In genomic region chr5:159331099-159331973, GRCh38 we compare ENCODE assay signal across 9 cellular contexts. TPM values are rescaled to one million over a fixed set of nuclear protein-coding genes. Genes with fewer than 3 reads are reported as not detected.
A peak's percentile ranks its signal among the peaks of the same experiment; 100 is the strongest.
DNase-seq lines count a peak whose midpoint lies in the region; ATAC-seq and TF ChIP-seq lines count a peak whose summit lies in the region.
"Had no signal": no experiment of that assay in that cellular context is flagged by ENCODE, and none has a peak within 500 bp of the region (broad histone marks: within the 10 kb centered on the region; RNA-seq: fewer than 3 reads in every experiment).

No MANE protein-coding gene starts in this region.

- peak overlapping the region; percentile 61 for H3K4me3 Mint-ChIP-seq in activated CD4-positive, alpha-beta memory T cell treated with anti-CD3 and anti-CD28 coated beads for 36 hours

- TF ChIP-seq POLR2A in HCT116 (IDR thresholded peaks at IDR 0.05; ENCODE audit: borderline replicate concordance, extremely low read depth, insufficient read depth, insufficient read length): no peak

- no peaks in the 10 kb centered on the region for H3K9me2 ChIP-seq in HCT116 (ENCODE audit: insufficient read depth)

- peak overlapping the region; percentile 45; the same call in 1 of the 2 replicates for H3K27ac ChIP-seq in HCT116 (ENCODE audit: low read depth, low read length)

- peaks cover 16% of the 10 kb centered on the region for H3K4me1 Mint-ChIP-seq in activated CD4-positive, alpha-beta memory T cell treated with anti-CD3 and anti-CD28 coated beads for 36 hours (ENCODE audit: low read depth)

- no peaks in the 10 kb centered on the region for H3K36me3 ChIP-seq in HCT116 (ENCODE audit: control insufficient read depth in 1 of 2, insufficient read depth in 2 of 2, low read length in 2 of 2)

- RAD21 ChIA-PET in HCT116 (lab: Charles Lee; ENCODE audit: low non-redundant PET in 1 of 2, low total read pairs in 2 of 2, uncharacterized antibody in 2 of 2, unreplicated experiment in 2 of 2): interaction anchor here in 1 of 2 experiments (0.8 kb wide), 1 partner anchor 656 kb away, joined by 4 read pairs; no protein-coding TSS in a partner anchor

- CTCF ChIA-PET in GM10248 (lab: Yijun Ruan, JAX) (interaction anchor here (0.8 to 3.0 kb wide), 9 partner anchors 9 to 583 kb away, joined by 3 to 13 read pairs (median 3); no protein-coding TSS in a partner anchor), HCT116 (lab: Charles Lee) (interaction anchor here (0.7 to 1.1 kb wide), 5 partner anchors 9 to 120 kb away, joined by 3 to 7 read pairs (median 3); no protein-coding TSS in a partner anchor)
- CTCF ChIA-PET in activated CD4-positive, alpha-beta memory T cell treated with anti-CD3 and anti-CD28 coated beads for 36 hours (lab: Charles Lee): interaction anchor here (0.6 to 1.8 kb wide), 15 partner anchors 9 to 524 kb away, joined by 3 to 8 read pairs (median 3); no protein-coding TSS in a partner anchor

- no peaks in the 10 kb centered on the region for H3K36me3 Mint-ChIP-seq in activated CD4-positive, alpha-beta memory T cell treated with anti-CD3 and anti-CD28 coated beads for 36 hours

- H3K27ac Mint-ChIP-seq in activated CD4-positive, alpha-beta memory T cell treated with anti-CD3 and anti-CD28 coated beads for 36 hours: no peak overlapping the region

- peak overlapping the region; percentile 93 for H2AFZ ChIP-seq in HCT116 (ENCODE audit: low read depth, low read length, poor library complexity, severe bottlenecking)

- no TSS peak for BruUV-seq in HCT116 (replicated peaks; lab: Mats Ljungman, UMichigan)

- ATAC-seq in HCT116: peak; percentile 94
- no peak for ATAC-seq in HG03097 (IDR thresholded peaks at IDR 0.05; ENCODE audit: low FRiP score, unreplicated experiment)

- peak overlapping the region; percentile 92 for H3K4me2 ChIP-seq in HCT116 (ENCODE audit: low read length)

- H3K4me3 ChIP-seq in HCT116 (replicated peaks in 1 of 2; ENCODE audit: low read depth in 1 of 2, low read length in 2 of 2): peak overlapping the region; percentile 57 to 70

- peak overlapping the region; percentile 77 for H3K9ac ChIP-seq in HCT116 (ENCODE audit: low read length)

- no peaks in the 10 kb centered on the region for H3K9me3 ChIP-seq in HCT116 (ENCODE audit: control insufficient read depth in 1 of 2, insufficient read depth in 1 of 2, low read depth in 1 of 2, low read length in 2 of 2)

- no peaks in the 10 kb centered on the region for H3K27me3 ChIP-seq in HCT116 (ENCODE audit: insufficient read depth, low read length)

- DNase-seq in GM10248 (ENCODE audit: extremely low spot score) (peak; percentile 77), HCT116 (ENCODE audit: low read depth, low spot score) (no peak), NCI-H510A (lab: John Stamatoyannopoulos, UW) (peak; percentile 12), mesenteric fat pad (ENCODE audit: low spot score) (peak; percentile 92)
- DNase-seq in activated CD4-positive, alpha-beta memory T cell treated with anti-CD3 and anti-CD28 coated beads for 36 hours: peak; percentile 84
- peak; percentile 51 for DNase-seq in effector CD8-positive, alpha-beta T cell (lab: John Stamatoyannopoulos, UW)
- DNase-seq in stimulated activated CD8-positive, alpha-beta memory T cell treated with anti-CD3 and anti-CD28 coated beads, Interleukin-4, amount 100 ng/mL, for 1 hour (ENCODE audit: low read depth in 2 of 2, low spot score in 1 of 2): peak; percentile 38 to 47

- TF ChIP-seq RAD21 in HCT116 (IDR thresholded peaks at IDR 0.05; ENCODE audit: low read depth): peak; percentile 79

- H3K79me2 ChIP-seq in HCT116 (ENCODE audit: insufficient read depth, low read length): no peaks in the 10 kb centered on the region

- TF ChIP-seq CTCF in GM10248 (IDR thresholded peaks at IDR 0.05; ENCODE audit: control extremely low read depth, extremely low read depth, low read depth, missing control alignments): peak; percentile 72
- TF ChIP-seq CTCF in HCT116 (IDR thresholded peaks at IDR 0.05 in 2 of 3, conservative IDR thresholded peaks at IDR 0.05 in 1 of 3; ENCODE audit: borderline replicate concordance in 1 of 3, insufficient read depth in 1 of 3, low read depth in 2 of 3, low read length in 2 of 3): peak; percentile 61 to 83 (median 73); a peak in 5 of 6 replicates

- H3K9me3 Mint-ChIP-seq in activated CD4-positive, alpha-beta memory T cell treated with anti-CD3 and anti-CD28 coated beads for 36 hours: no peaks in the 10 kb centered on the region

- H3K27me3 Mint-ChIP-seq in activated CD4-positive, alpha-beta memory T cell treated with anti-CD3 and anti-CD28 coated beads for 36 hours: no peaks in the 10 kb centered on the region

- peaks cover 0 to 23% of the 10 kb centered on the region in 2 experiments; a peak in 2 of 4 replicates for H3K4me1 ChIP-seq in HCT116 (ENCODE audit: control insufficient read depth in 1 of 2, insufficient read depth in 2 of 2, low read length in 2 of 2)

- intact Hi-C loops in HCT116 (cut with micrococcal nuclease): loop anchor here (2.0 to 5.0 kb wide), 3 partner anchors 111 to 655 kb away; partner anchors contain the start of gene ADRA1B
- intact Hi-C loops in activated CD4-positive, alpha-beta memory T cell treated with anti-CD3 and anti-CD28 coated beads for 36 hours (cut with micrococcal nuclease): loop anchor here (2.0 to 10.0 kb wide), 4 partner anchors 174 to 655 kb away; partner anchors contain the start of gene ADRA1B

- POLR2A ChIA-PET in GM10248 (lab: Yijun Ruan, JAX) (no interaction called here), HCT116 (lab: Charles Lee) (no interaction called here)
- POLR2A ChIA-PET in activated CD4-positive, alpha-beta memory T cell treated with anti-CD3 and anti-CD28 coated beads for 36 hours (lab: Charles Lee): no interaction called here

- H4K20me1 ChIP-seq in HCT116 (ENCODE audit: insufficient read depth): no peaks in the 10 kb centered on the region

TF ChIP-seq in HCT116, 20 proteins besides CTCF, POLR2A, EP300 and RAD21 (continues in another document):
- TF ChIP-seq TCF7L2 (IDR thresholded peaks at IDR 0.05; ENCODE audit: borderline replicate concordance, extremely low read depth, insufficient read depth, insufficient read length) (no peak), ZNF274 (IDR thresholded peaks at IDR 0.05; ENCODE audit: low read depth, low read length) (no peak), ELF1 (IDR thresholded peaks at IDR 0.05; ENCODE audit: borderline replicate concordance, low read depth) (no peak), CEBPB (IDR thresholded peaks at IDR 0.05; ENCODE audit: low read depth) (no peak), ZFX (IDR thresholded peaks at IDR 0.05) (peak; percentile 85), CBX3 (IDR thresholded peaks at IDR 0.05; ENCODE audit: low read depth) (0 out of 2 replicates have a peak, but pooled peaks have one; percentile 60), EZH2phosphoT487 (IDR thresholded peaks at IDR 0.05; ENCODE audit: borderline replicate concordance) (no peak), JUND (IDR thresholded peaks at IDR 0.05) (no peak), POLR2AphosphoS5 (IDR thresholded peaks at IDR 0.05; ENCODE audit: low read depth, low read length) (peak; percentile 58; the same call in 1 of the 2 replicates), SIN3A (IDR thresholded peaks at IDR 0.05; ENCODE audit: low read depth) (no peak), SP1 (IDR thresholded peaks at IDR 0.05; ENCODE audit: low read depth) (peak; percentile 35; the same call in 1 of the 2 replicates), SRF (IDR thresholded peaks at IDR 0.05; ENCODE audit: low read depth) (no peak), FOSL1 (IDR thresholded peaks at IDR 0.05; ENCODE audit: low read depth) (no peak), YY1 (IDR thresholded peaks at IDR 0.05; ENCODE audit: extremely low read depth, insufficient replicate concordance, low read depth, low read length) (peak; percentile 6)
- TF ChIP-seq, protein P1, sequence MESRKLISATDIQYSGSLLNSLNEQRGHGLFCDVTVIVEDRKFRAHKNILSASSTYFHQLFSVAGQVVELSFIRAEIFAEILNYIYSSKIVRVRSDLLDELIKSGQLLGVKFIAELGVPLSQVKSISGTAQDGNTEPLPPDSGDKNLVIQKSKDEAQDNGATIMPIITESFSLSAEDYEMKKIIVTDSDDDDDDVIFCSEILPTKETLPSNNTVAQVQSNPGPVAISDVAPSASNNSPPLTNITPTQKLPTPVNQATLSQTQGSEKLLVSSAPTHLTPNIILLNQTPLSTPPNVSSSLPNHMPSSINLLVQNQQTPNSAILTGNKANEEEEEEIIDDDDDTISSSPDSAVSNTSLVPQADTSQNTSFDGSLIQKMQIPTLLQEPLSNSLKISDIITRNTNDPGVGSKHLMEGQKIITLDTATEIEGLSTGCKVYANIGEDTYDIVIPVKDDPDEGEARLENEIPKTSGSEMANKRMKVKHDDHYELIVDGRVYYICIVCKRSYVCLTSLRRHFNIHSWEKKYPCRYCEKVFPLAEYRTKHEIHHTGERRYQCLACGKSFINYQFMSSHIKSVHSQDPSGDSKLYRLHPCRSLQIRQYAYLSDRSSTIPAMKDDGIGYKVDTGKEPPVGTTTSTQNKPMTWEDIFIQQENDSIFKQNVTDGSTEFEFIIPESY (IDR thresholded peaks at IDR 0.05; ENCODE audit: extremely low read depth, insufficient replicate concordance, low read length): no peak
- TF ChIP-seq, protein P2, sequence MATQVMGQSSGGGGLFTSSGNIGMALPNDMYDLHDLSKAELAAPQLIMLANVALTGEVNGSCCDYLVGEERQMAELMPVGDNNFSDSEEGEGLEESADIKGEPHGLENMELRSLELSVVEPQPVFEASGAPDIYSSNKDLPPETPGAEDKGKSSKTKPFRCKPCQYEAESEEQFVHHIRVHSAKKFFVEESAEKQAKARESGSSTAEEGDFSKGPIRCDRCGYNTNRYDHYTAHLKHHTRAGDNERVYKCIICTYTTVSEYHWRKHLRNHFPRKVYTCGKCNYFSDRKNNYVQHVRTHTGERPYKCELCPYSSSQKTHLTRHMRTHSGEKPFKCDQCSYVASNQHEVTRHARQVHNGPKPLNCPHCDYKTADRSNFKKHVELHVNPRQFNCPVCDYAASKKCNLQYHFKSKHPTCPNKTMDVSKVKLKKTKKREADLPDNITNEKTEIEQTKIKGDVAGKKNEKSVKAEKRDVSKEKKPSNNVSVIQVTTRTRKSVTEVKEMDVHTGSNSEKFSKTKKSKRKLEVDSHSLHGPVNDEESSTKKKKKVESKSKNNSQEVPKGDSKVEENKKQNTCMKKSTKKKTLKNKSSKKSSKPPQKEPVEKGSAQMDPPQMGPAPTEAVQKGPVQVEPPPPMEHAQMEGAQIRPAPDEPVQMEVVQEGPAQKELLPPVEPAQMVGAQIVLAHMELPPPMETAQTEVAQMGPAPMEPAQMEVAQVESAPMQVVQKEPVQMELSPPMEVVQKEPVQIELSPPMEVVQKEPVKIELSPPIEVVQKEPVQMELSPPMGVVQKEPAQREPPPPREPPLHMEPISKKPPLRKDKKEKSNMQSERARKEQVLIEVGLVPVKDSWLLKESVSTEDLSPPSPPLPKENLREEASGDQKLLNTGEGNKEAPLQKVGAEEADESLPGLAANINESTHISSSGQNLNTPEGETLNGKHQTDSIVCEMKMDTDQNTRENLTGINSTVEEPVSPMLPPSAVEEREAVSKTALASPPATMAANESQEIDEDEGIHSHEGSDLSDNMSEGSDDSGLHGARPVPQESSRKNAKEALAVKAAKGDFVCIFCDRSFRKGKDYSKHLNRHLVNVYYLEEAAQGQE (IDR thresholded peaks at IDR 0.05; ENCODE audit: low read depth): no peak

RNA-seq across cellular contexts. Expression of gene IL12B, which starts 1.0 kb away (rescaled TPM):
- total RNA-seq in HCT116 (2021; ENCODE audit: unreplicated experiment) (not detected), mesenteric fat pad (not detected)
- polyA plus RNA-seq in HCT116 (2012): 0.04 TPM in 1 of 2 replicates, not detected in the other
- not detected for total RNA-seq in activated CD4-positive, alpha-beta memory T cell treated with anti-CD3 and anti-CD28 coated beads for 36 hours
- total RNA-seq: renal cortical epithelial cell had no signal
